Comparison of ENCODE assay signal across 1 cellular context in genomic region chr9:133780962-133781827, GRCh38.
TF ChIP-seq lines count a peak whose summit lies in the region.

No MANE protein-coding gene starts in this region.

TF ChIP-seq in GM12878, 131 proteins besides CTCF, POLR2A, EP300 and RAD21 (continued from another document):
- TF ChIP-seq E2F8 (IDR thresholded peaks at IDR 0.05; ENCODE audit: low read depth, partially characterized antibody) (no peak), SIN3A (IDR thresholded peaks at IDR 0.05; ENCODE audit: low read depth, low read length) (no peak)
